18 cellular contexts compared by ENCODE assay signal in genomic region chr18:76839395-76839794, GRCh38. TPM values are rescaled to one million over a fixed set of nuclear protein-coding genes. Genes with fewer than 3 reads are reported as not detected.
DNase-seq lines count a peak whose midpoint lies in the region; TF ChIP-seq lines count a peak whose summit lies in the region.
"Had no signal": no experiment of that assay in that cellular context is flagged by ENCODE, and none has a peak within 500 bp of the region (broad histone marks: within the 10 kb centered on the region; RNA-seq: fewer than 3 reads in every experiment).

No MANE protein-coding gene starts in this region.

- no peak overlapping the region for H3K27ac Mint-ChIP-seq in H9

- H4K8ac ChIP-seq in H9 (replicated peaks; ENCODE audit: insufficient read length, low read depth, low read length), result no peak overlapping the region

- no peaks in the 10 kb centered on the region for H3K27me3 Mint-ChIP-seq in H9 (ENCODE audit: low read depth)

- TF ChIP-seq CTCF in choroid plexus epithelial cell (conservative IDR thresholded peaks at IDR 0.05; ENCODE audit: low read depth, low read length) (no peak), H9 (conservative IDR thresholded peaks at IDR 0.05) (no peak)

- H4K91ac ChIP-seq in H9 (ENCODE audit: insufficient read length, low read depth, low read length), result no peak overlapping the region

- H2AFZ ChIP-seq in H9 (ENCODE audit: low read length), result no peak overlapping the region

- DNase-seq in GM03348 (ENCODE audit: low spot score) (peak; percentile 43), choroid plexus epithelial cell (ENCODE audit: low read depth) (peak; percentile 47), iris pigment epithelial cell (ENCODE audit: low read depth) (peak; percentile 45), SIG-M5 treated with dmso at 0.1 percent for 504 hours (lab: John Stamatoyannopoulos, UW; ENCODE audit: unreplicated experiment) (no peak), NCI-H446 treated with DMSO at 0.1 percent for 48 hours (lab: John Stamatoyannopoulos, UW) (no peak), H9 (no peak), NAMALWA (ENCODE audit: low spot score) (no peak)
- DNase-seq: C1 segment of cervical spinal cord, DND-41, GDM1, KBM-7, NCI-H1048, NCI-H1436 treated with DMSO at 0.1 percent for 48 hours, NCI-H2081, NCI-H510A, NCI-H774, Right ventricle myocardium superior had no signal

- no peak overlapping the region for H3K4ac ChIP-seq in H9 (ENCODE audit: low read depth, low read length)

- H3K4me3 Mint-ChIP-seq in H9, result no peak overlapping the region

- H3T11ph ChIP-seq in H9 (ENCODE audit: low read length), result no peak overlapping the region

- WGBS in H9 (ENCODE audit: extremely low coverage, insufficient read length, low lambda C conversion rate), result no CpG with 5 or more reads among the region's 2 CpGs

- H3K27me3 ChIP-seq in stomach smooth muscle (ENCODE audit: control insufficient read depth in 1 of 2, insufficient read depth in 2 of 2, low read length in 2 of 2), result no peaks in the 10 kb centered on the region
- no peaks in the 10 kb centered on the region for H3K27me3 ChIP-seq in H9 (ENCODE audit: insufficient read depth, low read length)

- H3K27ac ChIP-seq in stomach smooth muscle (ENCODE audit: low read length) (peak overlapping the region; percentile 62), H9 (ENCODE audit: insufficient read length, low read depth, low read length) (no peak overlapping the region)

- no peak overlapping the region for H3K4me2 ChIP-seq in H9 (ENCODE audit: insufficient read depth, insufficient read length, low read length)

- no peak overlapping the region for H3K23ac ChIP-seq in H9 (ENCODE audit: insufficient read length, low read depth, low read length)

- peaks cover 3% of the 10 kb centered on the region for H3K4me1 ChIP-seq in stomach smooth muscle (ENCODE audit: control insufficient read depth, insufficient read depth, low read length)
- no peaks in the 10 kb centered on the region for H3K4me1 ChIP-seq in H9 (ENCODE audit: insufficient read depth, low read length)

- H2BK120ac ChIP-seq in H9 (ENCODE audit: low read depth, low read length, poor library complexity, severe bottlenecking), result no peak overlapping the region

- H3K9me3 ChIP-seq in stomach smooth muscle (ENCODE audit: control insufficient read depth in 2 of 2, low read length in 2 of 2), result no peaks in the 10 kb centered on the region
- no peaks in the 10 kb centered on the region for H3K9me3 ChIP-seq in H9 (ENCODE audit: control insufficient read depth, low read depth, low read length)

- no peak overlapping the region for H2BK5ac ChIP-seq in H9 (ENCODE audit: insufficient read length, low read length)

- no peak overlapping the region for H2AK5ac ChIP-seq in H9 (ENCODE audit: insufficient read length, low read length)

- H2BK12ac ChIP-seq in H9 (ENCODE audit: insufficient read length, low read depth, low read length), result no peak overlapping the region

- H4K5ac ChIP-seq in H9 (ENCODE audit: insufficient read length, low read depth, low read length), result no peak overlapping the region

- H3K23me2 ChIP-seq in H9 (ENCODE audit: insufficient read length, low read depth, low read length, poor library complexity, severe bottlenecking), result no peaks in the 10 kb centered on the region

- H3K4me3 ChIP-seq in choroid plexus epithelial cell (ENCODE audit: low read depth, low read length), result no peak overlapping the region
- H3K4me3 ChIP-seq in stomach smooth muscle (ENCODE audit: low read length in 2 of 2), result peak overlapping the region in 1 of 2 donors; percentile 52

- H3K36me3 ChIP-seq in stomach smooth muscle (ENCODE audit: control insufficient read depth in 2 of 2, insufficient read depth in 2 of 2, low read length in 2 of 2), result no peaks in the 10 kb centered on the region

- H3K18ac ChIP-seq in H9 (ENCODE audit: insufficient read length, low read depth, low read length), result no peak overlapping the region

- peaks cover 7% of the 10 kb centered on the region for H3K79me1 ChIP-seq in H9 (ENCODE audit: insufficient read depth, low read depth, low read length, poor library complexity, severe bottlenecking)

- no peaks in the 10 kb centered on the region for H4K20me1 ChIP-seq in H9 (ENCODE audit: control insufficient read depth, insufficient read depth, insufficient read length)

- H3K79me2 ChIP-seq in H9 (ENCODE audit: insufficient read depth, low read length), result no peaks in the 10 kb centered on the region

- peaks cover 16% of the 10 kb centered on the region in 2 experiments for H3K4me1 Mint-ChIP-seq in H9

- no peak overlapping the region for H2BK15ac ChIP-seq in H9 (ENCODE audit: low read depth, low read length)

- H3K9me3 Mint-ChIP-seq in H9, result no peaks in the 10 kb centered on the region; a peak in 1 of 5 replicates

- no peak overlapping the region for H3K56ac ChIP-seq in H9 (ENCODE audit: insufficient read length, low read depth, low read length)

- no peak overlapping the region; the same call in 1 of the 2 replicates for H3K14ac ChIP-seq in H9 (ENCODE audit: insufficient read depth, low read length)

- H3K9ac ChIP-seq in stomach smooth muscle (ENCODE audit: low read length in 2 of 2) (no peak overlapping the region), H9 (ENCODE audit: extremely low read depth, insufficient read length, low read length) (no peak overlapping the region)

- H2BK20ac ChIP-seq in H9 (ENCODE audit: low read depth, low read length, poor library complexity, severe bottlenecking), result no peak overlapping the region

- no peaks in the 10 kb centered on the region for H3K36me3 Mint-ChIP-seq in H9 (ENCODE audit: insufficient read depth in 1 of 3, low read depth in 3 of 3)

RNA-seq across cellular contexts. Expression of gene ZNF236, which starts 17.0 kb away (rescaled TPM):
- 16.0 and 17.7 TPM in 2 replicates for total RNA-seq in H9 (2021)

Comparison
In these comparisons a context has a peak if more than half of its experiments do, and no peak if none do; other contexts are left out.
1. DNase-seq: peak in GM03348 (single experiment), choroid plexus epithelial cell (single experiment) and iris pigment epithelial cell (single experiment); none in SIG-M5 treated with dmso at 0.1 percent for 504 hours (single experiment), NCI-H446 treated with DMSO at 0.1 percent for 48 hours (single experiment), H9 (single experiment) and NAMALWA (single experiment).